ENCODE assay signal across 8 cellular contexts in the genomic region with DNA sequence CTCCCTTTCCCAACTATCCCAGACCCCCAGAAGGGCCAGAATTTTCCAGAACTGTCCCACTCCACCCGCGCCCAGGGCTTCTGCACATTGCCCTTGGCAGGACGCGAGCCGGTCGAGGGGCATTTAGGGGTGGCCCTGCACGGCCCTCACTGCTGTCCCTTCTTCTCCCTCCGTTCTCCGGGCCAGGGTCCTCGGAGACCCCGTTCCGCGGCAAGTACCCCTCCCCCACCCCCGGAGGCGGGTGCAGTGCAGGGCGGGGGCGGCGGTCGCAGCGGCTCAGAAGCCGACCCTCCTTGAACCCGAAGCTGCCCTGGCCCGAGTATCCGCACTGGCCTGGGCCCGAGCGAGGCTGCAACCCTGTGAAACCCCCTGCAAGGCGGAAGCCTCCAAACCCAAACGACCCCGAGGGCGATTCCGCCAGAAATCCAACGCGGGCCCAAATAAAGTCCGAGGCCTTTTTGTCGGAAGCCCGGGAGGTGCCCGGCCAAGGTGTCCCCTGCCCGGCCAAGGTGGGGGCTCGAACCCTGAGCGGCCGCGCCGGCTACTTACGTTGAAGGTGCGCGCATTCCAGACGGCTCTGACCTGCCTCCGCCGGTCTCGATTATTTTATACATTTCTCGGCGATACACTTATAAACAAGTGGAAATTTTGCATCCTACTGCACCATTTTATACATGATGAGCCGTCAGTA. TPM values are rescaled to one million over a fixed set of nuclear protein-coding genes. Genes with fewer than 3 reads are reported as not detected.
DNase-seq lines count a peak whose midpoint lies in the region; ATAC-seq, FAIRE-seq and TF ChIP-seq lines count a peak whose summit lies in the region.

No MANE protein-coding gene starts in this region.

- H3K4me3 ChIP-seq in CD8-positive, alpha-beta T cell (ENCODE audit: low read depth, low read length): peak overlapping the region; percentile 52
- H3K4me3 ChIP-seq in H1 (ENCODE audit: extremely low read depth in 1 of 4, insufficient read depth in 2 of 4, low read depth in 3 of 4, low read length in 4 of 4) (peak overlapping the region; percentile 17 to 63 (median 31); a peak in 7 of 8 replicates), neuron (ENCODE audit: low read length) (no peak overlapping the region)

- WGBS in H1 (ENCODE audit: extremely low coverage in 1 of 2, insufficient coverage in 1 of 2, insufficient read length in 1 of 2, insufficient replicate concordance in 2 of 2, low coverage in 1 of 2, low lambda C conversion rate in 2 of 2, missing lambda C conversion rate in 1 of 2), 2 experiments: 2% methylated on average over 36 of the region's 53 CpGs; no CpG with 5 or more reads in 1 of the 2 experiments

- no peak for TF ChIP-seq POLR2A in H1 (IDR thresholded peaks at IDR 0.05; ENCODE audit: control extremely low read depth in 1 of 2, low read depth in 2 of 2, low read length in 2 of 2)
- TF ChIP-seq POLR2A in GM12891 (IDR thresholded peaks at IDR 0.05; ENCODE audit: low read depth, low read length): no peak

- no peak overlapping the region for H3K27ac Mint-ChIP-seq in CD8-positive, alpha-beta T cell
- no peak overlapping the region for H3K27ac Mint-ChIP-seq in IgD-negative memory B cell

- H4K91ac ChIP-seq in H1 (replicated peaks; ENCODE audit: insufficient read length, low read length): no peak overlapping the region

- no peaks in the 10 kb centered on the region for H3K36me3 ChIP-seq in CD8-positive, alpha-beta T cell (ENCODE audit: insufficient read depth, low read length)
- H3K36me3 ChIP-seq in H1 (ENCODE audit: control insufficient read depth in 2 of 4, insufficient read depth in 4 of 4, low read length in 3 of 4) (no peaks in the 10 kb centered on the region; a peak in 1 of 8 replicates), neuron (ENCODE audit: insufficient read depth, low read length) (no peaks in the 10 kb centered on the region)

- H3K27ac ChIP-seq in CD8-positive, alpha-beta T cell (ENCODE audit: low read depth, low read length): no peak overlapping the region
- H3K27ac ChIP-seq in H1 (ENCODE audit: low read depth, low read length): no peak overlapping the region

- H3K79me2 ChIP-seq in H1 (ENCODE audit: control insufficient read depth in 1 of 2, insufficient read depth in 2 of 2, low read length in 2 of 2): no peaks in the 10 kb centered on the region

- peaks cover 27% of the 10 kb centered on the region for H3K27me3 ChIP-seq in CD8-positive, alpha-beta T cell (ENCODE audit: insufficient read depth, low read length)
- H3K27me3 ChIP-seq in H1 (replicated peaks in 1 of 4; ENCODE audit: control insufficient read depth in 3 of 4, extremely low read depth in 1 of 4, insufficient read depth in 3 of 4, low read length in 3 of 4): peaks cover 57 to 76% (median 75%) of the 10 kb centered on the region in 4 experiments
- H3K27me3 ChIP-seq in neuron (ENCODE audit: insufficient read depth, low read length): peaks cover 68% of the 10 kb centered on the region

- H3K4me1 Mint-ChIP-seq in CD8-positive, alpha-beta T cell (ENCODE audit: low read depth): peaks cover 26% of the 10 kb centered on the region
- peaks cover 6 to 16% (median 10%) of the 10 kb centered on the region in 3 donors for H3K4me1 Mint-ChIP-seq in IgD-negative memory B cell

- H2AFZ ChIP-seq in H1 (ENCODE audit: low read length): no peak overlapping the region
- peak overlapping the region; percentile 18 for H2AFZ ChIP-seq in neuron (ENCODE audit: low read depth, low read length)

- peaks cover 68% of the 10 kb centered on the region for H3K27me3 Mint-ChIP-seq in CD8-positive, alpha-beta T cell (ENCODE audit: low read depth)
- peaks cover 45% of the 10 kb centered on the region for H3K27me3 Mint-ChIP-seq in IgD-negative memory B cell

- H2BK20ac ChIP-seq in H1 (ENCODE audit: low read length): no peak overlapping the region

- no peak overlapping the region for H2BK120ac ChIP-seq in H1 (replicated peaks; ENCODE audit: low read depth, low read length)

- POLR2A ChIA-PET in CD8-positive, alpha-beta T cell (lab: Charles Lee): no interaction called here
- POLR2A ChIA-PET in H1 (lab: Charles Lee; ENCODE audit: partially characterized antibody) (no interaction called here), GM10248 (lab: Yijun Ruan, JAX) (no interaction called here)

- H2BK15ac ChIP-seq in H1 (ENCODE audit: low read length): no peak overlapping the region

- no peak overlapping the region for H3K14ac ChIP-seq in H1 (ENCODE audit: insufficient read length)

- no peak for DNase-seq in CD8-positive, alpha-beta T cell
- DNase-seq in H1 (ENCODE audit: low read depth in 1 of 2, low spot score in 2 of 2) (peak in 1 of 2 experiments; percentile 71), GM10248 (ENCODE audit: extremely low spot score) (no peak), SW 1271 (lab: John Stamatoyannopoulos, UW) (no peak), GM12891 (ENCODE audit: insufficient read length, low spot score) (no peak)

- H3K4ac ChIP-seq in H1 (replicated peaks; ENCODE audit: insufficient read length, low read depth, low read length): no peak overlapping the region

- no peak overlapping the region for H3K18ac ChIP-seq in H1 (ENCODE audit: extremely low read depth, low read length)

- no peak overlapping the region for H2BK12ac ChIP-seq in H1 (ENCODE audit: low read depth, low read length)

- peaks cover 16 to 23% of the 10 kb centered on the region in 2 experiments for H4K20me1 ChIP-seq in H1 (replicated peaks in 1 of 2; ENCODE audit: control insufficient read depth in 1 of 2, insufficient read depth in 2 of 2, low read length in 2 of 2)

- H3K9me3 ChIP-seq in CD8-positive, alpha-beta T cell (ENCODE audit: low read length): no peaks in the 10 kb centered on the region
- no peaks in the 10 kb centered on the region for H3K9me3 ChIP-seq in H1 (ENCODE audit: insufficient read depth in 2 of 2, low read depth in 1 of 2, low read length in 1 of 2)
- H3K9me3 ChIP-seq in neuron (ENCODE audit: low read length): peaks cover 8% of the 10 kb centered on the region

- H4K5ac ChIP-seq in H1 (ENCODE audit: insufficient read length, low read depth, low read length): no peak overlapping the region

- peaks cover 5% of the 10 kb centered on the region; the same call in 1 of the 2 replicates for H3K23me2 ChIP-seq in H1 (ENCODE audit: low read depth, low read length)

- H3K23ac ChIP-seq in H1 (ENCODE audit: insufficient read length): no peak overlapping the region

- no peak for ATAC-seq in CD8-positive, alpha-beta T cell
- no peak for ATAC-seq in HG03025 (IDR thresholded peaks at IDR 0.05; ENCODE audit: low FRiP score, unreplicated experiment)

- no peak for TF ChIP-seq RAD21 in H1 (IDR thresholded peaks at IDR 0.05 in 1 of 2, conservative IDR thresholded peaks at IDR 0.05 in 1 of 2; ENCODE audit: low read depth in 2 of 2, low read length in 2 of 2)

- peak overlapping the region; percentile 78 for H3K4me3 Mint-ChIP-seq in CD8-positive, alpha-beta T cell
- H3K4me3 Mint-ChIP-seq in IgD-negative memory B cell: peak overlapping the region; percentile 44 to 75 (median 56)

- 0 out of 2 replicates have a peak overlapping the region, but pooled peaks have one; percentile 21 for H4K8ac ChIP-seq in H1 (ENCODE audit: extremely low read depth, insufficient read depth, low read length)

- H3K36me3 Mint-ChIP-seq in CD8-positive, alpha-beta T cell: no peaks in the 10 kb centered on the region
- no peaks in the 10 kb centered on the region for H3K36me3 Mint-ChIP-seq in IgD-negative memory B cell

- no peaks in the 10 kb centered on the region for H3K79me1 ChIP-seq in H1 (ENCODE audit: low read depth, low read length)

- no peak overlapping the region for H2BK5ac ChIP-seq in H1 (ENCODE audit: low read depth, low read length)

- intact Hi-C loops in CD8-positive, alpha-beta T cell (cut with DNase I, micrococcal nuclease): loop anchor here (1.0 to 5.0 kb wide), 2 partner anchors 190 to 601 kb away; no protein-coding TSS in a partner anchor

- FAIRE-seq in H1 (lab: Jason Lieb, UNC) (no peak), GM12891 (lab: Jason Lieb, UNC) (no peak)

- H3K56ac ChIP-seq in H1 (replicated peaks; ENCODE audit: insufficient read length, low read depth, low read length): peak overlapping the region; percentile 13

- H3K9ac ChIP-seq in H1 (replicated peaks in 1 of 4; ENCODE audit: extremely low read depth in 1 of 4, low read depth in 3 of 4, low read length in 3 of 4): no peak overlapping the region

- CTCF ChIA-PET in CD8-positive, alpha-beta T cell (lab: Charles Lee): interaction anchor here (1.0 kb wide), 1 partner anchor 12 kb away, joined by 3 read pairs; no protein-coding TSS in a partner anchor
- CTCF ChIA-PET in H1 (lab: Charles Lee; ENCODE audit: partially characterized antibody) (interaction anchor here (1.0 to 4.4 kb wide), 2 partner anchors 15 to 124 kb away, joined by 5 to 11 read pairs; no protein-coding TSS in a partner anchor), GM10248 (lab: Yijun Ruan, JAX) (interaction anchor here (3.1 to 7.7 kb wide), 3 partner anchors 7 to 601 kb away, joined by 9 to 59 read pairs (median 12); no protein-coding TSS in a partner anchor)

- no peak for TF ChIP-seq EP300 in H1 (IDR thresholded peaks at IDR 0.05; ENCODE audit: borderline replicate concordance in 1 of 2, low read depth in 2 of 2, low read length in 2 of 2)

- no peak for TF ChIP-seq CTCF in CD8-positive, alpha-beta T cell (IDR thresholded peaks at IDR 0.05)
- TF ChIP-seq CTCF in H1 (IDR thresholded peaks at IDR 0.05; ENCODE audit: control extremely low read depth in 1 of 3, insufficient read depth in 1 of 3, low read depth in 1 of 3, low read length in 3 of 3) (no peak), GM10248 (IDR thresholded peaks at IDR 0.05; ENCODE audit: control extremely low read depth, extremely low read depth, low read depth, missing control alignments) (no peak)

- peaks cover 21% of the 10 kb centered on the region for H3K4me1 ChIP-seq in CD8-positive, alpha-beta T cell (ENCODE audit: insufficient read depth, low read length)
- H3K4me1 ChIP-seq in H1 (replicated peaks in 1 of 4; ENCODE audit: control insufficient read depth in 3 of 4, insufficient read depth in 4 of 4, low read length in 3 of 4): peaks cover 0 to 24% (median 17%) of the 10 kb centered on the region in 4 experiments; a peak in 6 of 7 replicates
- peaks cover 14% of the 10 kb centered on the region for H3K4me1 ChIP-seq in neuron (ENCODE audit: insufficient read depth, low read length)

- no peaks in the 10 kb centered on the region for H3K9me3 Mint-ChIP-seq in CD8-positive, alpha-beta T cell
- H3K9me3 Mint-ChIP-seq in IgD-negative memory B cell: peaks cover 0 to 2% (median 0%) of the 10 kb centered on the region in 3 donors

- H2AK5ac ChIP-seq in H1 (ENCODE audit: low read depth, low read length): no peak overlapping the region

- H3K4me2 ChIP-seq in H1 (ENCODE audit: insufficient read depth in 1 of 2, low read depth in 2 of 2, low read length in 2 of 2): peak overlapping the region; percentile 75 to 85

RNA-seq across cellular contexts. Expression of gene TMEM33, which starts 53.2 kb away (rescaled TPM):
- 10 to 100 TPM; 23.2 to 24.6 TPM for total RNA-seq in CD8-positive, alpha-beta T cell
- polyA plus RNA-seq in IgD-negative memory B cell (19.9 TPM), H1 (2011; rRNA removed) (72.5 and 86.6 TPM in 2 replicates)
- total RNA-seq in H1 (2021; fragmentation: NEBNext Ultra II Directional; extraction: Animal tissue kit (Norgen Biotek cat#: 25700)): 86.7 and 94.4 TPM in 2 replicates
- 51.6 TPM for polyA plus RNA-seq in H1 (2011; cell fraction: cytosol; rRNA removed)
- polyA plus RNA-seq in H1 (2011; cell fraction: nucleus; rRNA removed): 54.2 TPM
- polyA plus RNA-seq in H1 (2012, experiment 1 of 2): 32.0 to 50.1 TPM (median 41.5 TPM) in 4 replicates
- 13.5 TPM for polyA plus RNA-seq in H1 (2012, experiment 2 of 2)
- polyA plus RNA-seq in H1 (2013, experiment 1 of 2): 88.9 TPM
- polyA plus RNA-seq in H1 (2013, experiment 2 of 2): 111 TPM
- polyA minus RNA-seq in H1 (2011; rRNA and poly(A)+ RNA removed): 250 and 322 TPM in 2 replicates
- polyA minus RNA-seq in H1 (2011; cell fraction: cytosol; rRNA and poly(A)+ RNA removed): 84.2 TPM
- 100 TPM for polyA minus RNA-seq in H1 (2011; cell fraction: nucleus; rRNA and poly(A)+ RNA removed)
- polyA plus RNA-seq in GM12891 (2012; ENCODE audit: low read depth, missing spikeins): 6.9 TPM
